Comparison of ENCODE assay signal across 14 cellular contexts in the genomic region with DNA sequence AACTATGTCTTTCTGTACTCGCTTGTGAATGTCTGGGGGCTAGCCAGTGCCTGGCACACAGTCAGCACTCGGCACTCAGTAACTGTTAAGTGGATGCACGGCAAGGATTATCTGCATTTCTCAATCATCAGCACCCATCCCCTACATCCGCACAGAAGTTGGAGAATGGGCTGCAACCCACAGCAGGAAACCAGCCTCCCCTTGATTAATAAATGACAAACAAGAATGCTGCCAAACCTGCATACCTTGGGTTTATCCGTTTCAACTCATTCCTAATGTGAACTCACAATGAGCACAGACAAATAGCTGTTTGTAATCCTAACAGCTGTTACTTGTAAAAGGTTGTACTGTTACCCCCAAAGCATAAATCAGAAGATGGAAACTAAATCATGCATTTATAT. TPM values are rescaled to one million over a fixed set of nuclear protein-coding genes. Genes with fewer than 3 reads are reported as not detected.
DNase-seq lines count a peak whose midpoint lies in the region; ATAC-seq, FAIRE-seq and TF ChIP-seq lines count a peak whose summit lies in the region.
"Had no signal": no experiment of that assay in that cellular context is flagged by ENCODE, and none has a peak within 500 bp of the region (broad histone marks: within the 10 kb centered on the region; RNA-seq: fewer than 3 reads in every experiment).

No MANE protein-coding gene starts in this region.

- no peaks in the 10 kb centered on the region for H3K9me3 ChIP-seq in thoracic aorta

- H3K4me1 ChIP-seq in thoracic aorta (ENCODE audit: control insufficient read depth in 1 of 2, low read depth in 2 of 2) = peaks cover 10 to 77% of the 10 kb centered on the region in 2 donors

- no peak for FAIRE-seq in H54 (lab: Jason Lieb, UNC)

- H3K36me3 ChIP-seq in thoracic aorta = no peaks in the 10 kb centered on the region

- no peaks in the 10 kb centered on the region for H3K27me3 ChIP-seq in thoracic aorta (replicated peaks; ENCODE audit: insufficient read depth)

- no peak overlapping the region for H3K4me3 ChIP-seq in cardiac fibroblast (replicated peaks in 1 of 2; ENCODE audit: low read depth in 2 of 2, low read length in 2 of 2)
- no peak overlapping the region for H3K4me3 ChIP-seq in thoracic aorta
- H3K4me3 ChIP-seq: SK-N-MC had no signal

- no peak for TF ChIP-seq CTCF in cardiac fibroblast (IDR thresholded peaks at IDR 0.05; ENCODE audit: low read depth, low read length)
- no peak for TF ChIP-seq CTCF in thoracic aorta (IDR thresholded peaks at IDR 0.05)

- TF ChIP-seq POLR2A in H54 (IDR thresholded peaks at IDR 0.05; ENCODE audit: low read depth, low read length) = no peak

- peak; percentile 75 for ATAC-seq in left lobe of liver
- no peak for ATAC-seq in thoracic aorta (ENCODE audit: insufficient number of reproducible peaks, low FRiP score, low read depth)
- ATAC-seq in HG03565 (IDR thresholded peaks at IDR 0.05; ENCODE audit: unreplicated experiment) = no peak
- ATAC-seq in HG03135 (IDR thresholded peaks at IDR 0.05; ENCODE audit: unreplicated experiment) = no peak
- ATAC-seq: stimulated activated naive CD8-positive, alpha-beta T cell treated with anti-CD3 and anti-CD28 coated beads, Interleukin-15, amount 100 ng/mL, for 72 hours had no signal

- H3K27ac ChIP-seq in thoracic aorta = peak overlapping the region; percentile 67 to 82

- DNase-seq in LHCN-M2 (ENCODE audit: low read depth) (peak; percentile 83), cardiac fibroblast (ENCODE audit: low read depth in 2 of 2) (peak; percentile 50 to 75), left lobe of liver (ENCODE audit: low spot score) (no peak), thoracic aorta (ENCODE audit: low spot score) (no peak), NCI-H2081 treated with DMSO at 0.1 percent for 48 hours (lab: John Stamatoyannopoulos, UW) (no peak), H54 (ENCODE audit: insufficient read length, low spot score) (no peak)
- DNase-seq: activated T-cell treated with anti-CD3 and anti-CD28 coated beads, Interleukin-2, amount 50 U/mL, for 48 hours; NCI-H1092 treated with DMSO at 0.1 percent for 48 hours; NCI-H774; stimulated activated CD4-positive, alpha-beta T cell treated with anti-CD3 and anti-CD28 coated beads, Interleukin-4, amount 100 ng/mL, for 24 hours; stimulated activated naive CD8-positive, alpha-beta T cell treated with anti-CD3 and anti-CD28 coated beads, Interleukin-15, amount 100 ng/mL, for 72 hours had no signal

RNA-seq across cellular contexts. Expression of gene PPP1R3C, which starts 28.9 kb away (rescaled TPM):
- 74.9 and 101 TPM in 2 replicates for total RNA-seq in LHCN-M2 (2014; rRNA removed)
- 45.9 TPM for polyA plus RNA-seq in LHCN-M2 (2012)
- 136 TPM for total RNA-seq in left lobe of liver
- total RNA-seq in thoracic aorta = 100 to 1,000 TPM in 1 of 2 donors, 10 to 100 TPM in 1; 89.1 to 241 TPM

Comparison
In these comparisons a context has a peak if more than half of its experiments do, and no peak if none do; other contexts are left out.
1. DNase-seq: peak in LHCN-M2 (single experiment) and cardiac fibroblast (2 of 2); none in left lobe of liver (single experiment), thoracic aorta (single experiment), NCI-H2081 treated with DMSO at 0.1 percent for 48 hours (single experiment) and H54 (single experiment).